ENCODE assay signal across 16 cellular contexts in the genomic region with DNA sequence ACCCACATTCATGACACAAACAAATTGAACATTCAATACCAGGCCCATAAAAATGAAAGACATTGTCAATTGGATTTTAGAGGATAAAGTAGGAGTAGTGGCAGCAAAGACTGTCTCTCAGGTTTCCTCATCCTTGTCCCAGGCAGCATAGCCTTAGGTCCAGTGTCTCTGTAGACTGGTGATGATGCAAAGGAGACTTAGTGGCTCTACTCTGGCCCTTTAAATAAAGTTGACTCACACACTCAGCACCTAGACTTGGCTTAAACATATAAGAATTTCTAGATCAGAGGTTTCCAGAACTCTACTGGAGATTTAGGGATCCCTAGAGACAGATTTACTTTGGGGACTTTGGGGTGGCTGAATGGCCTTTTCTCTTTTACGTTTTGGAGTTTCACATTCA.
DNase-seq lines count a peak whose midpoint lies in the region; ATAC-seq, FAIRE-seq and TF ChIP-seq lines count a peak whose summit lies in the region.
"Had no signal": no experiment of that assay in that cellular context is flagged by ENCODE, and none has a peak within 500 bp of the region (broad histone marks: within the 10 kb centered on the region; RNA-seq: fewer than 3 reads in every experiment).

No MANE protein-coding gene starts in this region.

- H2BK5ac ChIP-seq in trophoblast cell (ENCODE audit: low read depth, low read length, poor library complexity): no peak overlapping the region

- WGBS in trophoblast cell (ENCODE audit: extremely low coverage, insufficient coverage, insufficient read length): no CpG with 5 or more reads among the region's 1 CpG
- WGBS in pancreas, 2 donors: 50 to 52% methylated on average over 1 of the region's 1 CpG

- intact Hi-C loops in PC-3 (cut with micrococcal nuclease) (no loop called here), pancreas (cut with DNase I) (no loop called here)

- no peak overlapping the region for H2BK12ac ChIP-seq in trophoblast cell (ENCODE audit: low read length)

- H3K18ac ChIP-seq in trophoblast cell (ENCODE audit: low read length): no peak overlapping the region

- H2BK120ac ChIP-seq in trophoblast cell (ENCODE audit: insufficient read depth, low read length, poor library complexity): no peak overlapping the region

- H3K14ac ChIP-seq in trophoblast cell (ENCODE audit: low read length): no peak overlapping the region

- no peaks in the 10 kb centered on the region for H3K9me2 ChIP-seq in PC-3 (replicated peaks; ENCODE audit: low read length)

- H3K27ac ChIP-seq in PC-3 (ENCODE audit: low read length) (no peak overlapping the region), foreskin keratinocyte (no peak overlapping the region), trophoblast cell (ENCODE audit: low read depth, low read length) (no peak overlapping the region), pancreas (no peak overlapping the region)
- H3K27ac ChIP-seq: A549, BLaER1 had no signal

- H3F3A ChIP-seq in PC-3 (ENCODE audit: low read length, unreplicated experiment): no peaks in the 10 kb centered on the region

- H3K4me1 ChIP-seq in PC-3 (ENCODE audit: insufficient read depth, low read length) (no peaks in the 10 kb centered on the region), foreskin keratinocyte (no peaks in the 10 kb centered on the region), trophoblast cell (ENCODE audit: control insufficient read depth in 1 of 2, insufficient read depth in 2 of 2, low read length in 2 of 2) (no peaks in the 10 kb centered on the region), pancreas (no peaks in the 10 kb centered on the region)
- H3K4me1 ChIP-seq: A549, BLaER1 had no signal

- ATAC-seq in PC-3 (peak; percentile 28; the same call in 1 of the 2 replicates), foreskin keratinocyte (peak; percentile 27), pancreas (no peak), GM21825 (IDR thresholded peaks at IDR 0.05; ENCODE audit: unreplicated experiment) (no peak)
- ATAC-seq: A549, GM23338 had no signal

- FAIRE-seq in bronchial epithelial cell (lab: Jason Lieb, UNC) (no peak), pancreas (lab: Jason Lieb, UNC) (no peak)
- FAIRE-seq: A549, GM18507 had no signal

- H3K79me2 ChIP-seq in PC-3 (ENCODE audit: low read length) (no peaks in the 10 kb centered on the region), trophoblast cell (ENCODE audit: control insufficient read depth, insufficient read depth, low read length, poor library complexity) (no peaks in the 10 kb centered on the region)

- no peak for DNase-seq in PC-3
- DNase-seq in bronchial epithelial cell (ENCODE audit: low read depth): peak; percentile 17
- no peak for DNase-seq in foreskin keratinocyte
- DNase-seq in trophoblast cell: no peak
- DNase-seq in pancreas: no peak
- DNase-seq: AML-193; CD8-positive, alpha-beta memory T cell; DMS53; GF-D8; H7; IMR-90 had no signal

- no peaks in the 10 kb centered on the region for H3K79me1 ChIP-seq in trophoblast cell (ENCODE audit: low read length)

- H3K27me3 ChIP-seq in PC-3 (ENCODE audit: low read length): no peaks in the 10 kb centered on the region
- H3K27me3 ChIP-seq in bronchial epithelial cell (ENCODE audit: control insufficient read depth, insufficient read depth, low read length): no peaks in the 10 kb centered on the region
- H3K27me3 ChIP-seq in foreskin keratinocyte: peaks cover 3% of the 10 kb centered on the region
- no peaks in the 10 kb centered on the region for H3K27me3 ChIP-seq in trophoblast cell (ENCODE audit: insufficient read depth, low read length)
- H3K27me3 ChIP-seq in pancreas: no peaks in the 10 kb centered on the region
- H3K27me3 ChIP-seq: BLaER1 had no signal

- TF ChIP-seq CTCF in PC-3 (conservative IDR thresholded peaks at IDR 0.05; ENCODE audit: low read depth, low read length) (no peak), bronchial epithelial cell (IDR thresholded peaks at IDR 0.05; ENCODE audit: insufficient read depth, low read length, severe bottlenecking) (no peak), foreskin keratinocyte (conservative IDR thresholded peaks at IDR 0.05) (no peak), pancreas (IDR thresholded peaks at IDR 0.05) (no peak)

- H3K4ac ChIP-seq in trophoblast cell (ENCODE audit: low read depth, low read length): no peak overlapping the region

- no peak overlapping the region for H2AK5ac ChIP-seq in trophoblast cell (ENCODE audit: low read length)

- POLR2A ChIA-PET in PC-3 (lab: Charles Lee; ENCODE audit: unreplicated experiment): no interaction called here

- no peak overlapping the region for H4K91ac ChIP-seq in trophoblast cell (ENCODE audit: low read depth, low read length)

- H3K9me3 ChIP-seq in PC-3 (ENCODE audit: low read length): no peaks in the 10 kb centered on the region
- no peaks in the 10 kb centered on the region for H3K9me3 ChIP-seq in trophoblast cell (ENCODE audit: insufficient read depth, low read depth, low read length)
- no peaks in the 10 kb centered on the region for H3K9me3 ChIP-seq in pancreas
- H3K9me3 ChIP-seq: A549, BLaER1 had no signal

- H3K4me2 ChIP-seq in PC-3 (ENCODE audit: low read length): no peak overlapping the region
- no peak overlapping the region for H3K4me2 ChIP-seq in trophoblast cell (ENCODE audit: low read length)
- H3K4me2 ChIP-seq: A549, BLaER1, GM23338 had no signal

- H3K9ac ChIP-seq in PC-3 (ENCODE audit: low read length): no peak overlapping the region
- H3K9ac ChIP-seq in trophoblast cell (ENCODE audit: low read length): no peak overlapping the region
- H3K9ac ChIP-seq: BLaER1 had no signal

- H4K12ac ChIP-seq in trophoblast cell (ENCODE audit: low read depth, low read length): no peak overlapping the region

- H2AFZ ChIP-seq in PC-3 (ENCODE audit: low read length): no peak overlapping the region
- H2AFZ ChIP-seq in trophoblast cell (ENCODE audit: insufficient read depth, low read length, poor library complexity): no peak overlapping the region
- H2AFZ ChIP-seq: GM23338 had no signal

- H4K20me1 ChIP-seq in PC-3 (ENCODE audit: low read length): no peaks in the 10 kb centered on the region
- H4K20me1 ChIP-seq: BLaER1 had no signal

- no peak overlapping the region for H3K23ac ChIP-seq in trophoblast cell (ENCODE audit: low read length)

- H3K4me3 ChIP-seq in PC-3 (ENCODE audit: low read length): no peak overlapping the region
- no peak overlapping the region for H3K4me3 ChIP-seq in bronchial epithelial cell (ENCODE audit: low read depth, low read length)
- no peak overlapping the region for H3K4me3 ChIP-seq in trophoblast cell (ENCODE audit: low read depth, low read length)
- no peak overlapping the region for H3K4me3 ChIP-seq in pancreas
- H3K4me3 ChIP-seq: A549, BLaER1, GM23338 had no signal

- no peaks in the 10 kb centered on the region for H3K36me3 ChIP-seq in PC-3 (ENCODE audit: low read depth, low read length)
- no peaks in the 10 kb centered on the region for H3K36me3 ChIP-seq in bronchial epithelial cell (ENCODE audit: control insufficient read depth, insufficient read depth, low read length)
- H3K36me3 ChIP-seq in trophoblast cell (ENCODE audit: control insufficient read depth in 1 of 2, insufficient read depth in 2 of 2, low read length in 2 of 2): no peaks in the 10 kb centered on the region
- H3K36me3 ChIP-seq in pancreas: no peaks in the 10 kb centered on the region
- H3K36me3 ChIP-seq: BLaER1 had no signal

- H4K8ac ChIP-seq in trophoblast cell (ENCODE audit: low read depth, low read length): no peak overlapping the region

- no TSS peak for BruUV-seq in PC-3 (replicated peaks; lab: Mats Ljungman, UMichigan)

- CTCF ChIA-PET in PC-3 (lab: Charles Lee): no interaction called here

Comparison
In these comparisons a context has a peak if more than half of its experiments do, and no peak if none do; other contexts are left out.
1. ATAC-seq: peak in PC-3 (single experiment) and foreskin keratinocyte (single experiment); none in pancreas (0 of 4) and GM21825 (single experiment).